In genomic region chr17:20970329-20970728, GRCh38 we compare ENCODE assay signal across 28 cellular contexts.
"Had no signal": no experiment of that assay in that cellular context is flagged by ENCODE, and none has a peak within 500 bp of the region (broad histone marks: within the 10 kb centered on the region; RNA-seq: fewer than 3 reads in every experiment).

No MANE protein-coding gene starts in this region.

- H3K4me1 ChIP-seq: esophagus muscularis mucosa, foreskin keratinocyte, heart right ventricle, parathyroid adenoma, testis, tibial artery had no signal

- DNase-seq: dermis blood vessel endothelial cell; effector memory CD4-positive, alpha-beta T cell; foreskin keratinocyte; glutamatergic neuron; heart right ventricle; hypothalamus; immature natural killer cell; islet precursor cell; mesendoderm; midbrain; naive thymus-derived CD8-positive, alpha-beta T cell; stimulated activated CD4-positive, alpha-beta T cell treated with anti-CD3 and anti-CD28 coated beads, Interleukin-12 subunit alpha, Interleukin-12 subunit beta, amount 100 ng/mL, for 4 hours; stimulated activated CD4-positive, alpha-beta T cell treated with anti-CD3 and anti-CD28 coated beads, Interleukin-1b, Interleukin-23, amount 100 ng/mL, for 48 hours; stimulated activated CD4-positive, alpha-beta T cell treated with anti-CD3 and anti-CD28 coated beads, Interleukin-4, amount 100 ng/mL, for 1 hour; stimulated activated CD8-positive, alpha-beta memory T cell treated with anti-CD3 and anti-CD28 coated beads, Interleukin-4, amount 100 ng/mL, for 48 hours; stimulated activated naive CD8-positive, alpha-beta T cell treated with anti-CD3 and anti-CD28 coated beads, Interleukin-15, Interleukin-2, amounts not matched to agents 100 U/mL and 50 U/mL, for 24 hours; substantia nigra; testis; tibial artery had no signal

- H3K36me3 Mint-ChIP-seq: immature natural killer cell; naive thymus-derived CD8-positive, alpha-beta T cell had no signal

- H3K4me3 ChIP-seq: coronary artery, esophagus muscularis mucosa, heart right ventricle, smooth muscle cell, testis, tibial artery had no signal

- H3K79me2 ChIP-seq: parathyroid adenoma had no signal

- H3K9ac ChIP-seq: parathyroid adenoma had no signal

- H3K4me1 Mint-ChIP-seq: immature natural killer cell had no signal

- H3K27me3 Mint-ChIP-seq: progenitor cell of endocrine pancreas, type B pancreatic cell had no signal

- H3K27ac ChIP-seq: coronary artery, esophagus muscularis mucosa, foreskin keratinocyte, heart right ventricle, neutrophil, parathyroid adenoma, testis, tibial artery had no signal

- H3K27me3 ChIP-seq: foreskin keratinocyte, heart right ventricle, neutrophil, testis, tibial artery had no signal

- H3K36me3 ChIP-seq: esophagus muscularis mucosa, heart right ventricle, neutrophil, tibial artery had no signal

- H2AFZ ChIP-seq: parathyroid adenoma had no signal

- ATAC-seq: foreskin keratinocyte; heart right ventricle; left lobe of liver; naive thymus-derived CD8-positive, alpha-beta T cell; sciatic nerve; stimulated activated naive CD8-positive, alpha-beta T cell treated with anti-CD3 and anti-CD28 coated beads, Interleukin-15, Interleukin-2, amounts not matched to agents 100 U/mL and 50 U/mL, for 24 hours had no signal

- H3K9me3 ChIP-seq: esophagus muscularis mucosa, heart right ventricle, neutrophil, testis, tibial artery had no signal

- H3K27ac Mint-ChIP-seq: immature natural killer cell, progenitor cell of endocrine pancreas, type B pancreatic cell had no signal

- H3K9me3 Mint-ChIP-seq: naive thymus-derived CD8-positive, alpha-beta T cell had no signal

- H3K4me2 ChIP-seq: smooth muscle cell had no signal

- H3K4me3 Mint-ChIP-seq: immature natural killer cell, type B pancreatic cell had no signal
